In genomic region chr1:156140879-156141707, GRCh38 we compare ENCODE assay signal across 9 cellular contexts. TPM values are rescaled to one million over a fixed set of nuclear protein-coding genes. Genes with fewer than 3 reads are reported as not detected.
DNase-seq lines count a peak whose midpoint lies in the region; ATAC-seq, FAIRE-seq and TF ChIP-seq lines count a peak whose summit lies in the region.
"Had no signal": no experiment of that assay in that cellular context is flagged by ENCODE, and none has a peak within 500 bp of the region (broad histone marks: within the 10 kb centered on the region; RNA-seq: fewer than 3 reads in every experiment).

No MANE protein-coding gene starts in this region.

- H3K27me3 ChIP-seq in cardiac muscle cell (no peaks in the 10 kb centered on the region), smooth muscle cell (ENCODE audit: low read depth) (no peaks in the 10 kb centered on the region), small intestine (ENCODE audit: control insufficient read depth in 2 of 2, insufficient read depth in 2 of 2, low read length in 2 of 2) (no peaks in the 10 kb centered on the region)

- no peaks in the 10 kb centered on the region for H3K79me2 ChIP-seq in smooth muscle cell (ENCODE audit: low read depth)

- H4K20me1 ChIP-seq in smooth muscle cell (ENCODE audit: low read depth): peaks cover 62% of the 10 kb centered on the region

- H3K9me3 ChIP-seq in cardiac muscle cell (ENCODE audit: low read depth) (no peaks in the 10 kb centered on the region), smooth muscle cell (replicated peaks; ENCODE audit: low read depth) (no peaks in the 10 kb centered on the region), small intestine (ENCODE audit: control insufficient read depth, low read depth) (no peaks in the 10 kb centered on the region)

- ATAC-seq in activated T-helper 17 cell treated with anti-CD3 and anti-CD28 coated beads, Interleukin-2, amount 50 U/mL, for 72 hours (replicated peaks): peak; percentile 24

- peaks cover 24% of the 10 kb centered on the region for H3K36me3 ChIP-seq in cardiac muscle cell
- peaks cover 8% of the 10 kb centered on the region for H3K36me3 ChIP-seq in smooth muscle cell (ENCODE audit: low read depth)
- H3K36me3 ChIP-seq in small intestine (ENCODE audit: control insufficient read depth in 2 of 2, insufficient read depth in 2 of 2, low read length in 2 of 2): peaks cover 16 to 20% of the 10 kb centered on the region in 2 donors

- H3K4me1 Mint-ChIP-seq in activated T-helper 17 cell treated with anti-CD3 and anti-CD28 coated beads, Interleukin-2, amount 50 U/mL, for 72 hours: peaks cover 16% of the 10 kb centered on the region

- WGBS in smooth muscle cell (ENCODE audit: low lambda C conversion rate): 65% methylated on average over 20 of the region's 20 CpGs
- WGBS in small intestine, 3 donors: 53 to 68% (median 67%) methylated on average over 20 of the region's 20 CpGs

- no peaks in the 10 kb centered on the region for H3K4me1 ChIP-seq in cardiac muscle cell (ENCODE audit: low read depth)
- H3K4me1 ChIP-seq in smooth muscle cell (ENCODE audit: low read depth): peaks cover under 1% of the 10 kb centered on the region
- H3K4me1 ChIP-seq in small intestine (ENCODE audit: control insufficient read depth in 2 of 2, insufficient read depth in 1 of 2, low read depth in 1 of 2, low read length in 1 of 2): no peaks in the 10 kb centered on the region

- H3F3A ChIP-seq in smooth muscle cell (ENCODE audit: low read depth): peaks cover 38% of the 10 kb centered on the region

- H3K27me3 Mint-ChIP-seq in activated T-helper 17 cell treated with anti-CD3 and anti-CD28 coated beads, Interleukin-2, amount 50 U/mL, for 72 hours: no peaks in the 10 kb centered on the region

- peak overlapping the region; percentile 68 for H3K27ac Mint-ChIP-seq in activated T-helper 17 cell treated with anti-CD3 and anti-CD28 coated beads, Interleukin-2, amount 50 U/mL, for 72 hours

- H3K9ac ChIP-seq in smooth muscle cell (ENCODE audit: low read depth): no peak overlapping the region

- H3K4me3 ChIP-seq in AG09309 (ENCODE audit: control insufficient read depth, low read depth, low read length) (no peak overlapping the region), cardiac muscle cell (no peak overlapping the region), smooth muscle cell (no peak overlapping the region), small intestine (ENCODE audit: low read depth in 1 of 2, low read length in 2 of 2) (no peak overlapping the region)

- POLR2A ChIA-PET in HEK293T (lab: Yijun Ruan, JAX): interaction anchor here (0.6 to 2.0 kb wide), 4 partner anchors 72 to 141 kb away, joined by 3 to 9 read pairs (median 6); partner anchors contain the start of genes PMF1 and SMG5

- peak; percentile 55 for TF ChIP-seq CTCF in AG09309 (IDR thresholded peaks at IDR 0.05; ENCODE audit: control insufficient read depth, insufficient read depth, low read depth, low read length, missing control alignments)
- peak; percentile 62 for TF ChIP-seq CTCF in cardiac muscle cell (IDR thresholded peaks at IDR 0.05; ENCODE audit: low read depth, low read length)
- peak; percentile 50 for TF ChIP-seq CTCF in smooth muscle cell (IDR thresholded peaks at IDR 0.05; ENCODE audit: borderline replicate concordance, insufficient read depth, poor library complexity, severe bottlenecking)

- no peak overlapping the region for H3K4me2 ChIP-seq in smooth muscle cell

- no peak for DNase-seq in AG09309 (ENCODE audit: low read depth)
- peak; percentile 77 for DNase-seq in HEK293T (ENCODE audit: extremely low spot score)
- DNase-seq in cardiac muscle cell (ENCODE audit: low read depth in 1 of 2, low spot score in 1 of 2): peak in 1 of 2 donors; percentile 61
- DNase-seq in smooth muscle cell (lab: John Stamatoyannopoulos, UW; ENCODE audit: unreplicated experiment): no peak
- DNase-seq in glomerular visceral epithelial cell (ENCODE audit: extremely low spot score): no peak
- DNase-seq in small intestine: no peak
- DNase-seq in cortex of kidney (lab: John Stamatoyannopoulos, UW): no peak

- no peak overlapping the region for H3K4me3 Mint-ChIP-seq in activated T-helper 17 cell treated with anti-CD3 and anti-CD28 coated beads, Interleukin-2, amount 50 U/mL, for 72 hours

- no peak overlapping the region for H2AFZ ChIP-seq in smooth muscle cell (ENCODE audit: low read depth)

- H3K9me3 Mint-ChIP-seq in activated T-helper 17 cell treated with anti-CD3 and anti-CD28 coated beads, Interleukin-2, amount 50 U/mL, for 72 hours: no peaks in the 10 kb centered on the region

- H3K36me3 Mint-ChIP-seq in activated T-helper 17 cell treated with anti-CD3 and anti-CD28 coated beads, Interleukin-2, amount 50 U/mL, for 72 hours (ENCODE audit: low read depth): peaks cover 56% of the 10 kb centered on the region

- H3K27ac ChIP-seq in cardiac muscle cell (peak overlapping the region; percentile 49), smooth muscle cell (ENCODE audit: low read depth) (peak overlapping the region; percentile 3), small intestine (ENCODE audit: low read depth in 1 of 2, low read length in 1 of 2) (no peak overlapping the region)

- no peak for FAIRE-seq in small intestine (lab: Jason Lieb, UNC)
- FAIRE-seq: frontal cortex had no signal

- CTCF ChIA-PET in HEK293T (lab: Yijun Ruan, JAX): interaction anchor here (0.6 to 3.1 kb wide), 18 partner anchors 11 to 218 kb away, joined by 3 to 32 read pairs (median 4); partner anchors contain the start of genes PAQR6 and PMF1

TF ChIP-seq in HEK293T, 16 proteins besides CTCF, POLR2A, EP300 and RAD21:
- TF ChIP-seq FOXA1 (IDR thresholded peaks at IDR 0.05): no peak
- TF ChIP-seq TARDBP (IDR thresholded peaks at IDR 0.05): no peak
TF ChIP-seq in HEK293T: peak in this region for 0.

RNA-seq across cellular contexts. Expression of gene SEMA4A, which starts 12.3 kb away (rescaled TPM):
- total RNA-seq in activated T-helper 17 cell treated with anti-CD3 and anti-CD28 coated beads, Interleukin-2, amount 50 U/mL, for 72 hours: 10 to 100 TPM in 1 of 2 donors, 1 to 10 TPM in 1; 1.8 to 17.6 TPM
- total RNA-seq in cardiac muscle cell (3.6 and 8.6 TPM in 2 replicates), smooth muscle cell (2.1 and 5.0 TPM in 2 replicates)
- polyA plus RNA-seq in cardiac muscle cell (0.65 and 2.9 TPM in 2 replicates), smooth muscle cell (2.2 and 4.2 TPM in 2 replicates), small intestine (1 to 10 TPM in 2 of 3 donors, under 1 TPM in 1; 0.89 to 1.9 (median 1.7) TPM)

RNA-seq across cellular contexts. Expression of gene LMNA, which starts 26.6 kb away (rescaled TPM):
- total RNA-seq in activated T-helper 17 cell treated with anti-CD3 and anti-CD28 coated beads, Interleukin-2, amount 50 U/mL, for 72 hours: 100 to 1,000 TPM; 150 to 338 TPM
- total RNA-seq in cardiac muscle cell (128 and 139 TPM in 2 replicates), smooth muscle cell (237 and 256 TPM in 2 replicates)
- polyA plus RNA-seq in cardiac muscle cell (99.4 and 149 TPM in 2 replicates), smooth muscle cell (626 and 674 TPM in 2 replicates), small intestine (100 to 1,000 TPM in 2 of 3 donors, 10 to 100 TPM in 1; 89.7 to 168 (median 101) TPM)

RNA-seq across cellular contexts. Expression of gene SLC25A44, which starts 52.8 kb away (rescaled TPM):
- total RNA-seq in activated T-helper 17 cell treated with anti-CD3 and anti-CD28 coated beads, Interleukin-2, amount 50 U/mL, for 72 hours: 10 to 100 TPM; 23.5 to 38.1 TPM
- total RNA-seq in cardiac muscle cell: 9.2 and 9.7 TPM in 2 replicates
- 13.8 and 18.1 TPM in 2 replicates for polyA plus RNA-seq in cardiac muscle cell
- 11.6 and 13.9 TPM in 2 replicates for total RNA-seq in smooth muscle cell
- polyA plus RNA-seq in smooth muscle cell: 11.4 and 17.7 TPM in 2 replicates
- 10 to 100 TPM; 13.4 to 18.6 (median 15.9) TPM for polyA plus RNA-seq in small intestine

RNA-seq across cellular contexts. Expression of gene MEX3A, which starts 58.8 kb away (rescaled TPM):
- total RNA-seq in activated T-helper 17 cell treated with anti-CD3 and anti-CD28 coated beads, Interleukin-2, amount 50 U/mL, for 72 hours: under 1 TPM; 0.15 to 0.21 TPM
- total RNA-seq in cardiac muscle cell (48.8 and 58.6 TPM in 2 replicates), smooth muscle cell (13.5 and 13.8 TPM in 2 replicates)
- polyA plus RNA-seq in cardiac muscle cell (17.2 and 24.8 TPM in 2 replicates), smooth muscle cell (10.5 and 11.0 TPM in 2 replicates), small intestine (1 to 10 TPM in 1 of 3 donors, under 1 TPM in 2; under 0.01 to 1.5 (median 0.22) TPM)

Comparison
In these comparisons a context has a peak if more than half of its experiments do, and no peak if none do; other contexts are left out.
1. H3K27ac ChIP-seq: peak in cardiac muscle cell (single experiment) and smooth muscle cell (single experiment); none in small intestine (0 of 2).
2. Peak in every context shown above with its lines, with median percentiles within 50 percentile points of each other: CTCF ChIP-seq.